ENCODE assay signal across 8 cellular contexts in the genomic region with DNA sequence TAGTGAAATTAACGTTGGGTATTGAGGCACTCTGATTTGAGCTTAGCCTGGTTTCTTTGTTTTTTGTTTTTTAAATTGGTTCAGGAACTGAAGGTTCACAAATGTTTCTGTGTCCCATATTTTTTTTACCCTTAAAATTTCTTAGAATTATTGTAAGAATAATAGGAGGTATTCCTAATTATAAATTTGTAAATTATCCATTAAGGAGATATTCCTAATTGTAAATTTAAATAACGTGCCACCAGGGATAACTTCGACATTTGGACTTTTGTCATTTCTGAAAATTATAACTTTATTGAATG. TPM values are rescaled to one million over a fixed set of nuclear protein-coding genes. Genes with fewer than 3 reads are reported as not detected.
DNase-seq lines count a peak whose midpoint lies in the region; ATAC-seq and TF ChIP-seq lines count a peak whose summit lies in the region.

No MANE protein-coding gene starts in this region.

- no peak overlapping the region for H2AFZ ChIP-seq in trophoblast cell (ENCODE audit: insufficient read depth, low read length, poor library complexity)

- peak overlapping the region; percentile 76 for H3K4me3 Mint-ChIP-seq in CD8-positive, alpha-beta T cell
- H3K4me3 Mint-ChIP-seq in T-helper 17 cell: peak overlapping the region; percentile 64

- no peak overlapping the region for H2BK120ac ChIP-seq in trophoblast cell (ENCODE audit: insufficient read depth, low read length, poor library complexity)

- no peak for TF ChIP-seq CTCF in CD8-positive, alpha-beta T cell (IDR thresholded peaks at IDR 0.05)
- no peak for TF ChIP-seq CTCF in fibroblast of villous mesenchyme (IDR thresholded peaks at IDR 0.05; ENCODE audit: insufficient read depth, low read depth, low read length)

- H3K23ac ChIP-seq in trophoblast cell (ENCODE audit: low read length): no peak overlapping the region

- no peak for ATAC-seq in CD8-positive, alpha-beta T cell
- no peak for ATAC-seq in T-helper 17 cell
- ATAC-seq in GM19023 (IDR thresholded peaks at IDR 0.05; ENCODE audit: unreplicated experiment): no peak

- H4K8ac ChIP-seq in trophoblast cell (ENCODE audit: low read depth, low read length): no peak overlapping the region

- no peak overlapping the region for H3K27ac Mint-ChIP-seq in CD8-positive, alpha-beta T cell
- no peak overlapping the region for H3K27ac Mint-ChIP-seq in T-helper 17 cell

- peaks cover 18% of the 10 kb centered on the region for H3K4me1 ChIP-seq in CD8-positive, alpha-beta T cell (ENCODE audit: insufficient read depth, low read length)
- peaks cover 6 to 11% of the 10 kb centered on the region in 2 experiments for H3K4me1 ChIP-seq in trophoblast cell (ENCODE audit: control insufficient read depth in 1 of 2, insufficient read depth in 2 of 2, low read length in 2 of 2)

- peak overlapping the region; percentile 97 for H3K4me2 ChIP-seq in trophoblast cell (ENCODE audit: low read length)

- no peaks in the 10 kb centered on the region for H3K36me3 Mint-ChIP-seq in CD8-positive, alpha-beta T cell
- H3K36me3 Mint-ChIP-seq in T-helper 17 cell (ENCODE audit: low read depth): no peaks in the 10 kb centered on the region

- no CpG with 5 or more reads among the region's 3 CpGs for WGBS in trophoblast cell (ENCODE audit: extremely low coverage, insufficient coverage, insufficient read length)

- no peaks in the 10 kb centered on the region for H3K9me3 ChIP-seq in CD8-positive, alpha-beta T cell (ENCODE audit: low read length)
- H3K9me3 ChIP-seq in T-helper 17 cell (ENCODE audit: control insufficient read depth, low read length, poor library complexity, severe bottlenecking): no peaks in the 10 kb centered on the region
- no peaks in the 10 kb centered on the region for H3K9me3 ChIP-seq in trophoblast cell (ENCODE audit: insufficient read depth, low read depth, low read length)

- peak overlapping the region; percentile 80 for H3K4ac ChIP-seq in trophoblast cell (ENCODE audit: low read depth, low read length)

- DNase-seq in CD8-positive, alpha-beta T cell: no peak
- DNase-seq in T-helper 17 cell (no peak), fibroblast of villous mesenchyme (ENCODE audit: low read depth) (no peak), trophoblast cell (no peak), NOMO-1 (lab: John Stamatoyannopoulos, UW; ENCODE audit: unreplicated experiment in 2 of 2) (no peak), NCI-H1105 (lab: John Stamatoyannopoulos, UW) (no peak), NCI-H1930 (lab: John Stamatoyannopoulos, UW) (no peak)

- no peaks in the 10 kb centered on the region for H3K9me3 Mint-ChIP-seq in CD8-positive, alpha-beta T cell

- H2BK5ac ChIP-seq in trophoblast cell (ENCODE audit: low read depth, low read length, poor library complexity): no peak overlapping the region

- POLR2A ChIA-PET in CD8-positive, alpha-beta T cell (lab: Charles Lee): no interaction called here

- H3K18ac ChIP-seq in trophoblast cell (ENCODE audit: low read length): no peak overlapping the region

- no peak overlapping the region for H3K14ac ChIP-seq in trophoblast cell (ENCODE audit: low read length)

- H4K12ac ChIP-seq in trophoblast cell (ENCODE audit: low read depth, low read length): no peak overlapping the region

- H3K4me1 Mint-ChIP-seq in CD8-positive, alpha-beta T cell (ENCODE audit: low read depth): peaks cover 10% of the 10 kb centered on the region
- peaks cover 8% of the 10 kb centered on the region for H3K4me1 Mint-ChIP-seq in T-helper 17 cell

- no peak overlapping the region for H2AK5ac ChIP-seq in trophoblast cell (ENCODE audit: low read length)

- H3K27ac ChIP-seq in CD8-positive, alpha-beta T cell (ENCODE audit: low read depth, low read length): no peak overlapping the region
- H3K27ac ChIP-seq in trophoblast cell (ENCODE audit: low read depth, low read length): no peak overlapping the region

- no peaks in the 10 kb centered on the region for H3K27me3 ChIP-seq in CD8-positive, alpha-beta T cell (ENCODE audit: insufficient read depth, low read length)
- H3K27me3 ChIP-seq in trophoblast cell (ENCODE audit: insufficient read depth, low read length): no peaks in the 10 kb centered on the region

- H2BK12ac ChIP-seq in trophoblast cell (ENCODE audit: low read length): no peak overlapping the region

- peaks cover 37% of the 10 kb centered on the region for H3K79me2 ChIP-seq in trophoblast cell (ENCODE audit: control insufficient read depth, insufficient read depth, low read length, poor library complexity)

- intact Hi-C loops in CD8-positive, alpha-beta T cell (cut with DNase I, micrococcal nuclease): no loop called here

- H3K79me1 ChIP-seq in trophoblast cell (ENCODE audit: low read length): peaks cover 26% of the 10 kb centered on the region

- peak overlapping the region; percentile 96 for H3K9ac ChIP-seq in trophoblast cell (ENCODE audit: low read length)

- no peak overlapping the region for H4K91ac ChIP-seq in trophoblast cell (ENCODE audit: low read depth, low read length)

- H3K27me3 Mint-ChIP-seq in CD8-positive, alpha-beta T cell (ENCODE audit: low read depth): peaks cover 37% of the 10 kb centered on the region
- peaks cover 6% of the 10 kb centered on the region for H3K27me3 Mint-ChIP-seq in T-helper 17 cell

- CTCF ChIA-PET in CD8-positive, alpha-beta T cell (lab: Charles Lee): no interaction called here

- peak overlapping the region; percentile 86 for H3K4me3 ChIP-seq in CD8-positive, alpha-beta T cell (ENCODE audit: low read depth, low read length)
- H3K4me3 ChIP-seq in fibroblast of villous mesenchyme (ENCODE audit: low read depth, low read length): peak overlapping the region; percentile 91
- H3K4me3 ChIP-seq in trophoblast cell (ENCODE audit: low read depth, low read length): peak overlapping the region; percentile 95

- no peaks in the 10 kb centered on the region for H3K36me3 ChIP-seq in CD8-positive, alpha-beta T cell (ENCODE audit: insufficient read depth, low read length)
- no peaks in the 10 kb centered on the region for H3K36me3 ChIP-seq in trophoblast cell (ENCODE audit: control insufficient read depth in 1 of 2, insufficient read depth in 2 of 2, low read length in 2 of 2)

RNA-seq across cellular contexts. Expression of a gene that starts 1.2 kb away (rescaled TPM):
- total RNA-seq in CD8-positive, alpha-beta T cell: 1 to 10 TPM in 1 of 2 experiments, under 1 TPM in 1; 0.73 to 1.8 TPM
- total RNA-seq in T-helper 17 cell (1 to 10 TPM; 5.8 to 6.3 TPM), fibroblast of villous mesenchyme (42.2 and 100 TPM in 2 replicates)
- polyA plus RNA-seq in trophoblast cell (2013): 21.6 and 22.7 TPM in 2 replicates
